Comparison of ENCODE assay signal across 25 cellular contexts in genomic region chr1:17893891-17894631, GRCh38.
DNase-seq lines count a peak whose midpoint lies in the region; TF ChIP-seq lines count a peak whose summit lies in the region.
"Had no signal": no experiment of that assay in that cellular context is flagged by ENCODE, and none has a peak within 500 bp of the region (broad histone marks: within the 10 kb centered on the region; RNA-seq: fewer than 3 reads in every experiment).

No MANE protein-coding gene starts in this region.

- intact Hi-C loops in activated CD4-positive, alpha-beta T cell treated with anti-CD3 and anti-CD28 coated beads, Interleukin-2, amount 10 ng/mL, durations not matched to agents 24 days and 14 days (cut with micrococcal nuclease) = no loop called here

- H3K27me3 Mint-ChIP-seq in HFFc6 (ENCODE audit: insufficient read depth) = peaks cover 42% of the 10 kb centered on the region
- peaks cover 6% of the 10 kb centered on the region for H3K27me3 Mint-ChIP-seq in activated CD4-positive, alpha-beta T cell treated with anti-CD3 and anti-CD28 coated beads, Interleukin-2, amount 10 ng/mL, durations not matched to agents 24 days and 14 days

- no peak overlapping the region for H3K27ac Mint-ChIP-seq in HFFc6
- no peak overlapping the region for H3K27ac Mint-ChIP-seq in activated CD4-positive, alpha-beta T cell treated with anti-CD3 and anti-CD28 coated beads, Interleukin-2, amount 10 ng/mL, durations not matched to agents 24 days and 14 days
- H3K27ac Mint-ChIP-seq: activated CD4-positive, alpha-beta T cell treated with anti-CD3 and anti-CD28 coated beads for 36 hours; activated T-cell treated with anti-CD3 and anti-CD28 coated beads, Interleukin-2, amount 50 U/mL, for 24 hours; CD4-positive, alpha-beta T cell; memory B cell had no signal

- peaks cover 8% of the 10 kb centered on the region for H3K4me1 Mint-ChIP-seq in HFFc6 (ENCODE audit: low read depth)
- H3K4me1 Mint-ChIP-seq in activated CD4-positive, alpha-beta T cell treated with anti-CD3 and anti-CD28 coated beads, Interleukin-2, amount 10 ng/mL, durations not matched to agents 24 days and 14 days = no peaks in the 10 kb centered on the region
- H3K4me1 Mint-ChIP-seq: activated CD4-positive, alpha-beta T cell treated with anti-CD3 and anti-CD28 coated beads for 36 hours; memory B cell had no signal

- TF ChIP-seq CTCF in HFFc6 (IDR thresholded peaks at IDR 0.05) = no peak
- no peak for TF ChIP-seq CTCF in choroid plexus epithelial cell (conservative IDR thresholded peaks at IDR 0.05; ENCODE audit: low read depth, low read length)

- H3K4me3 Mint-ChIP-seq in HFFc6 = no peak overlapping the region
- no peak overlapping the region for H3K4me3 Mint-ChIP-seq in activated CD4-positive, alpha-beta T cell treated with anti-CD3 and anti-CD28 coated beads, Interleukin-2, amount 10 ng/mL, durations not matched to agents 24 days and 14 days
- H3K4me3 Mint-ChIP-seq: activated CD4-positive, alpha-beta T cell treated with anti-CD3 and anti-CD28 coated beads for 36 hours; activated T-cell treated with anti-CD3 and anti-CD28 coated beads, Interleukin-2, amount 50 U/mL, for 24 hours; brain; CD4-positive, alpha-beta T cell; memory B cell had no signal

- H3K36me3 Mint-ChIP-seq in HFFc6 (ENCODE audit: low read depth) = no peaks in the 10 kb centered on the region
- H3K36me3 Mint-ChIP-seq in activated CD4-positive, alpha-beta T cell treated with anti-CD3 and anti-CD28 coated beads, Interleukin-2, amount 10 ng/mL, durations not matched to agents 24 days and 14 days (ENCODE audit: low read depth) = no peaks in the 10 kb centered on the region
- H3K36me3 Mint-ChIP-seq: brain, memory B cell had no signal

- DNase-seq in AG08396 (ENCODE audit: low spot score) (peak; percentile 37), HFFc6 (peak; percentile 48), choroid plexus epithelial cell (ENCODE audit: low read depth) (peak; percentile 53), mesenteric fat pad (ENCODE audit: low spot score) (peak; percentile 64), 8988T (no peak), H4 (ENCODE audit: low spot score) (no peak), NCI-H2081 (lab: John Stamatoyannopoulos, UW) (no peak)
- DNase-seq in activated CD4-positive, alpha-beta T cell treated with anti-CD3 and anti-CD28 coated beads, Interleukin-2, amount 10 ng/mL, durations not matched to agents 24 days and 14 days = no peak
- DNase-seq: activated CD4-positive, alpha-beta T cell treated with anti-CD3 and anti-CD28 coated beads for 36 hours; activated naive CD4-positive, alpha-beta T cell; activated T-cell treated with anti-CD3 and anti-CD28 coated beads, Interleukin-2, amount 50 U/mL, for 24 hours; adrenal gland; CD4-positive, alpha-beta T cell; heart right ventricle; KG1; left colon; NCI-H1436; NCI-H2107; NCI-H446; stimulated activated naive CD8-positive, alpha-beta T cell treated with anti-CD3 and anti-CD28 coated beads, Interleukin-15, Interleukin-2, amounts not matched to agents 100 U/mL and 50 U/mL, for 24 hours; testis had no signal

- H3K4me3 ChIP-seq in choroid plexus epithelial cell (ENCODE audit: low read depth, low read length) = no peak overlapping the region
- H3K4me3 ChIP-seq: adrenal gland, heart right ventricle, prostate gland, testis, vagina had no signal

- H3K9me3 Mint-ChIP-seq in HFFc6 = no peaks in the 10 kb centered on the region
- H3K9me3 Mint-ChIP-seq in activated CD4-positive, alpha-beta T cell treated with anti-CD3 and anti-CD28 coated beads, Interleukin-2, amount 10 ng/mL, durations not matched to agents 24 days and 14 days = no peaks in the 10 kb centered on the region
- H3K9me3 Mint-ChIP-seq: activated T-cell treated with anti-CD3 and anti-CD28 coated beads, Interleukin-2, amount 50 U/mL, for 24 hours; CD4-positive, alpha-beta T cell; memory B cell had no signal

Comparison
In these comparisons a context has a peak if more than half of its experiments do, and no peak if none do; other contexts are left out.
1. DNase-seq: peak in AG08396 (single experiment), HFFc6 (single experiment), choroid plexus epithelial cell (single experiment) and mesenteric fat pad (single experiment); none in 8988T (single experiment), activated CD4-positive, alpha-beta T cell treated with anti-CD3 and anti-CD28 coated beads, Interleukin-2, amount 10 ng/mL, durations not matched to agents 24 days and 14 days (single experiment), H4 (single experiment) and NCI-H2081 (0 of 2).